In genomic region chr1:229509576-229509975, GRCh38 we compare ENCODE assay signal across 1 cellular context.
TF ChIP-seq lines count a peak whose summit lies in the region.

No MANE protein-coding gene starts in this region.

TF ChIP-seq in K562, 482 proteins besides CTCF, POLR2A, EP300 and RAD21 (continued from another document):
- TF ChIP-seq, protein P1, sequence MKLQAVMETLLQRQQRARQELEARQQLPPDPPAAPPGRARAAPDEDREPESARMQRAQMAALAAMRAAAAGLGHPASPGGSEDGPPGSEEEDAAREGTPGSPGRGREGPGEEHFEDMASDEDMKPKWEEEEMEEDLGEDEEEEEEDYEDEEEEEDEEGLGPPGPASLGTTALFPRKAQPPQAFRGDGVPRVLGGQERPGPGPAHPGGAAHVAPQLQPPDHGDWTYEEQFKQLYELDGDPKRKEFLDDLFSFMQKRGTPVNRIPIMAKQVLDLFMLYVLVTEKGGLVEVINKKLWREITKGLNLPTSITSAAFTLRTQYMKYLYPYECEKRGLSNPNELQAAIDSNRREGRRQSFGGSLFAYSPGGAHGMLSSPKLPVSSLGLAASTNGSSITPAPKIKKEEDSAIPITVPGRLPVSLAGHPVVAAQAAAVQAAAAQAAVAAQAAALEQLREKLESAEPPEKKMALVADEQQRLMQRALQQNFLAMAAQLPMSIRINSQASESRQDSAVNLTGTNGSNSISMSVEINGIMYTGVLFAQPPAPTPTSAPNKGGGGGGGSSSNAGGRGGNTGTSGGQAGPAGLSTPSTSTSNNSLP (IDR thresholded peaks at IDR 0.05; ENCODE audit: borderline replicate concordance, low read depth, low read length): no peak
- TF ChIP-seq CREB5 (CRISPR knock-in tag; IDR thresholded peaks at IDR 0.05) (no peak), TAL1 (IDR thresholded peaks at IDR 0.05) (no peak), HSF4 (CRISPR knock-in tag; IDR thresholded peaks at IDR 0.05; ENCODE audit: borderline replicate concordance) (no peak), ZSCAN32 (CRISPR knock-in tag; IDR thresholded peaks at IDR 0.05) (no peak)
TF ChIP-seq in K562: peak in this region for 14.
